8 cellular contexts compared by ENCODE assay signal in genomic region chr15:67105065-67105951, GRCh38. TPM values are rescaled to one million over a fixed set of nuclear protein-coding genes. Genes with fewer than 3 reads are reported as not detected.
DNase-seq lines count a peak whose midpoint lies in the region; ATAC-seq and TF ChIP-seq lines count a peak whose summit lies in the region.

No MANE protein-coding gene starts in this region.

- H3K4me2 ChIP-seq in IMR-90 (ENCODE audit: low read depth, low read length): peak overlapping the region; percentile 22

- peak overlapping the region; percentile 97 for H3K56ac ChIP-seq in IMR-90 (ENCODE audit: extremely low read depth, insufficient read depth, low read length)

- ATAC-seq in IMR-90 (ENCODE audit: low read depth): peak; percentile 60
- no peak for ATAC-seq in HG03280 (IDR thresholded peaks at IDR 0.05; ENCODE audit: unreplicated experiment)

- no peaks in the 10 kb centered on the region for H3K27me3 ChIP-seq in ACC112 (ENCODE audit: insufficient read depth, low read length)
- H3K27me3 ChIP-seq in IMR-90 (ENCODE audit: control insufficient read depth, insufficient read depth, low read length): no peaks in the 10 kb centered on the region
- no peaks in the 10 kb centered on the region for H3K27me3 ChIP-seq in mucosa of stomach (ENCODE audit: control insufficient read depth, insufficient read depth, low read length)

- WGBS in IMR-90 (ENCODE audit: extremely low coverage in 2 of 2, insufficient read length in 1 of 2), 2 experiments: 17% methylated on average over 10 of the region's 11 CpGs; no CpG with 5 or more reads in 1 of the 2 experiments

- H3K9me3 ChIP-seq in IMR-90 (ENCODE audit: control insufficient read depth, insufficient read depth, low read length): no peaks in the 10 kb centered on the region
- H3K9me3 ChIP-seq in mucosa of stomach (ENCODE audit: control insufficient read depth, low read length): no peaks in the 10 kb centered on the region

- no TSS peak for BruUV-seq in IMR-90 (replicated peaks; lab: Mats Ljungman, UMichigan)

- H4K20me1 ChIP-seq in IMR-90 (ENCODE audit: insufficient read depth, low read length): peaks cover 67% of the 10 kb centered on the region

- no peak overlapping the region for H3K4me3 ChIP-seq in ACC112 (ENCODE audit: low read depth, low read length)
- no peak overlapping the region for H3K4me3 ChIP-seq in IMR-90 (ENCODE audit: insufficient read depth, low read depth, low read length)
- no peak overlapping the region for H3K4me3 ChIP-seq in choroid plexus epithelial cell (ENCODE audit: low read depth, low read length)
- no peak overlapping the region for H3K4me3 ChIP-seq in mucosa of stomach (ENCODE audit: low read length)

- H4K5ac ChIP-seq in IMR-90 (ENCODE audit: low read depth, low read length): peak overlapping the region; percentile 87

- intact Hi-C loops in IMR-90 (cut with micrococcal nuclease): no loop called here

- DNase-seq in IMR-90: peak; percentile 99
- DNase-seq in choroid plexus epithelial cell (ENCODE audit: low read depth): peak; percentile 96
- DNase-seq in cerebellar cortex (ENCODE audit: low spot score): no peak
- DNase-seq in ecto neural progenitor cell (ENCODE audit: low spot score): no peak
- no peak for DNase-seq in NCI-H524 (lab: John Stamatoyannopoulos, UW)

- H3K4ac ChIP-seq in IMR-90 (ENCODE audit: low read depth, low read length): peak overlapping the region; percentile 97

- H3K27ac ChIP-seq in ACC112 (ENCODE audit: low read depth, low read length) (peak overlapping the region; percentile 99), IMR-90 (ENCODE audit: insufficient read depth, low read length) (peak overlapping the region; percentile 97)

- peak overlapping the region; percentile 98 for H3K23ac ChIP-seq in IMR-90 (ENCODE audit: low read depth, low read length)

- peaks cover 66% of the 10 kb centered on the region for H3K9me1 ChIP-seq in IMR-90 (ENCODE audit: insufficient read depth, low read length)

- H3K79me2 ChIP-seq in ACC112 (ENCODE audit: control insufficient read depth, insufficient read depth, low read length, unreplicated experiment): peaks cover 82% of the 10 kb centered on the region

- peak overlapping the region; percentile 98 for H2BK5ac ChIP-seq in IMR-90 (ENCODE audit: low read depth, low read length, poor library complexity, severe bottlenecking)

- peak overlapping the region; percentile 63 for H2AK9ac ChIP-seq in IMR-90 (replicated peaks; ENCODE audit: low read depth, low read length, poor library complexity)

- H4K91ac ChIP-seq in IMR-90 (ENCODE audit: insufficient read depth, low read depth, low read length): peak overlapping the region; percentile 99

- peak overlapping the region; percentile 94 for H2BK120ac ChIP-seq in IMR-90 (ENCODE audit: low read depth, low read length)

- H4K8ac ChIP-seq in IMR-90 (ENCODE audit: low read depth in 2 of 2, low read length in 2 of 2): peak overlapping the region; percentile 97 to 98

- H2AFZ ChIP-seq in ACC112 (ENCODE audit: low read length, unreplicated experiment) (no peak overlapping the region), IMR-90 (replicated peaks; ENCODE audit: low read length, poor library complexity) (peak overlapping the region; percentile 59)

- peak overlapping the region; percentile 89 for H2BK20ac ChIP-seq in IMR-90 (ENCODE audit: low read depth, low read length)

- peaks cover 75% of the 10 kb centered on the region for H3K4me1 ChIP-seq in ACC112 (ENCODE audit: control insufficient read depth, insufficient read depth, low read length, unreplicated experiment)
- H3K4me1 ChIP-seq in IMR-90 (ENCODE audit: control insufficient read depth, insufficient read depth, low read length): peaks cover 78% of the 10 kb centered on the region
- H3K4me1 ChIP-seq in mucosa of stomach (ENCODE audit: control insufficient read depth, insufficient read depth, low read length): peaks cover 76% of the 10 kb centered on the region

- dilution Hi-C loops in IMR-90 (cut with HindIII; ENCODE audit: low sequenced_read_pairs, unreplicated experiment): no loop called here

- peak; percentile 36 for TF ChIP-seq RAD21 in IMR-90 (IDR thresholded peaks at IDR 0.05; ENCODE audit: low read length)

- no peak for TF ChIP-seq POLR2A in IMR-90 (IDR thresholded peaks at IDR 0.05; ENCODE audit: low read depth, low read length)

- peak overlapping the region; percentile 63 for H3K9ac ChIP-seq in IMR-90 (ENCODE audit: low read depth, low read length)
- H3K9ac ChIP-seq in mucosa of stomach (ENCODE audit: low read length): peak overlapping the region; percentile 26

- H2BK15ac ChIP-seq in IMR-90 (ENCODE audit: low read depth, low read length): peak overlapping the region; percentile 92

- H2AK5ac ChIP-seq in IMR-90 (ENCODE audit: low read depth, low read length): peak overlapping the region; percentile 98

- peaks cover 34 to 88% of the 10 kb centered on the region in 2 experiments for H3K79me1 ChIP-seq in IMR-90 (ENCODE audit: low read depth in 1 of 2, low read length in 2 of 2)

- in situ Hi-C loops in IMR-90 (cut with MboI; ENCODE audit: low sequenced_read_pairs): loop anchor here (5.0 kb wide), 1 partner anchor 72 kb away; no protein-coding TSS in a partner anchor

- H3K36me3 ChIP-seq in ACC112 (ENCODE audit: insufficient read depth, low read length) (peaks cover 2% of the 10 kb centered on the region; the same call in 1 of the 2 replicates), IMR-90 (ENCODE audit: control insufficient read depth, insufficient read depth, low read length) (peaks cover 32% of the 10 kb centered on the region), mucosa of stomach (ENCODE audit: control insufficient read depth, insufficient read depth, low read length) (no peaks in the 10 kb centered on the region)

- CTCF ChIA-PET in IMR-90 (lab: Yijun Ruan, JAX): no interaction called here

- H3K18ac ChIP-seq in IMR-90 (ENCODE audit: low read depth, low read length): peak overlapping the region; percentile 82

- H3K14ac ChIP-seq in IMR-90 (replicated peaks; ENCODE audit: low read depth, low read length): peak overlapping the region; percentile 94

- TF ChIP-seq CTCF in IMR-90 (conservative IDR thresholded peaks at IDR 0.05; ENCODE audit: low read depth, low read length) (no peak), choroid plexus epithelial cell (conservative IDR thresholded peaks at IDR 0.05; ENCODE audit: low read depth, low read length) (peak; percentile 18)

- POLR2A ChIA-PET in IMR-90 (lab: Charles Lee; ENCODE audit: unreplicated experiment): no interaction called here

TF ChIP-seq in IMR-90, 13 proteins besides CTCF, POLR2A, EP300 and RAD21:
- TF ChIP-seq NFE2L2 (IDR thresholded peaks at IDR 0.05; ENCODE audit: low read depth, low read length) (peak; percentile 42; the same call in 1 of the 2 replicates), MAZ (IDR thresholded peaks at IDR 0.05; ENCODE audit: borderline replicate concordance, low read depth, low read length) (peak; percentile 88; the same call in 1 of the 2 replicates), FOS (IDR thresholded peaks at IDR 0.05; ENCODE audit: low read depth, low read length) (peak; percentile 91), BHLHE40 (IDR thresholded peaks at IDR 0.05; ENCODE audit: low read depth, low read length) (peak; percentile 63; the same call in 1 of the 2 replicates), MXI1 (IDR thresholded peaks at IDR 0.05; ENCODE audit: borderline replicate concordance, low read depth, low read length) (no peak), RFX5 (IDR thresholded peaks at IDR 0.05; ENCODE audit: low read depth, low read length) (no peak), ELK1 (IDR thresholded peaks at IDR 0.05; ENCODE audit: borderline replicate concordance, low read depth, low read length) (no peak), RCOR1 (IDR thresholded peaks at IDR 0.05; ENCODE audit: insufficient replicate concordance, low read length) (peak; percentile 92), CEBPB (IDR thresholded peaks at IDR 0.05; ENCODE audit: low read depth, low read length) (peak; percentile 97), SMC3 (IDR thresholded peaks at IDR 0.05; ENCODE audit: low read depth, low read length) (peak; percentile 1), MAFK (IDR thresholded peaks at IDR 0.05; ENCODE audit: low read depth, low read length) (peak; percentile 71), CHD1 (IDR thresholded peaks at IDR 0.05; ENCODE audit: low read depth, low read length) (no peak)
- TF ChIP-seq, protein P1, sequence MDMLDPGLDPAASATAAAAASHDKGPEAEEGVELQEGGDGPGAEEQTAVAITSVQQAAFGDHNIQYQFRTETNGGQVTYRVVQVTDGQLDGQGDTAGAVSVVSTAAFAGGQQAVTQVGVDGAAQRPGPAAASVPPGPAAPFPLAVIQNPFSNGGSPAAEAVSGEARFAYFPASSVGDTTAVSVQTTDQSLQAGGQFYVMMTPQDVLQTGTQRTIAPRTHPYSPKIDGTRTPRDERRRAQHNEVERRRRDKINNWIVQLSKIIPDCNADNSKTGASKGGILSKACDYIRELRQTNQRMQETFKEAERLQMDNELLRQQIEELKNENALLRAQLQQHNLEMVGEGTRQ (IDR thresholded peaks at IDR 0.05; ENCODE audit: low read depth, low read length): no peak

RNA-seq across cellular contexts. Expression of gene SMAD3, which starts 39.9 kb away (rescaled TPM):
- 71.0 and 71.1 TPM in 2 replicates for total RNA-seq in IMR-90 (2012; rRNA removed)
- polyA plus RNA-seq in IMR-90 (2012; rRNA removed): 177 and 194 TPM in 2 replicates
- 153 and 181 TPM in 2 replicates for polyA plus RNA-seq in IMR-90 (2012; cell fraction: cytosol; rRNA removed)
- 378 and 409 TPM in 2 replicates for polyA plus RNA-seq in IMR-90 (2012; cell fraction: nucleus; rRNA removed; ENCODE audit: low replicate concordance)

Comparison
In these comparisons a context has a peak if more than half of its experiments do, and no peak if none do; other contexts are left out.
1. DNase-seq: peak in IMR-90 (single experiment) and choroid plexus epithelial cell (single experiment); none in cerebellar cortex (single experiment), ecto neural progenitor cell (single experiment) and NCI-H524 (0 of 2).